8 cellular contexts compared by ENCODE assay signal in the genomic region with DNA sequence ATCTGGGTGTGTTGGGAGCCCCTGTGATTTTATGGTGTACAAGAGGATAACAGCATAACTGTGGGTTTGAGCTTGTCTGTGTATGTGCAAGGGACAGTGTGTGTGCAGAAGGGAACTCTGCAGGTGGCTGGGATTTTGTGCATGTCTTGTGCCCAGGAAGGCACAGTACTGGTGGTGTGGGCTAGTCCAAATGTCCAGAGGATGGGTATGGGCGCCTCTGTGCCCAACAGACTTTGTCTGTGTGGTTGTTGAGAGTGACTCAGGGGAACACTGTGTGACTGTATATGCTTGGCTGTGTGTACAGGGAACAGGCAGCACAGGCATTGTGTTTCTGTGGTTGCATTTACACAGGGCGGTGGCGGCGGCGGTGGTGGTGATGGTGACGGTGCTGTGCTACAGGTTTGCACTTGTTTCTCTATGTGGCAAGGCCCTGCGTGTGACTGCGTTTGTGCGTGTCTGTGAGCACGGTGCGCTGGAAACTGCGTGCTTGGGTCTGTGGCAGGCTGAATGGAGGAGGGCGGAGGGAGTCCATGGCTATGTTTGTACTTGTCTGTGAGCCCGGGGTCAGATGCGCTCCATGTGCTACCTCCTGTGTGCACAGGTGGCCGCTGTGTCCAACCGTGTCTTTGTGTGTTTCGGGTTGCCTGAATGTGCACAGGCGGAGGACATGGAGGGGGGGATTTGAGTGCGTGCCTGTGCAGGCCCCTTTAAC. TPM values are rescaled to one million over a fixed set of nuclear protein-coding genes. Genes with fewer than 3 reads are reported as not detected.
DNase-seq lines count a peak whose midpoint lies in the region; ATAC-seq and TF ChIP-seq lines count a peak whose summit lies in the region.

No MANE protein-coding gene starts in this region.

- peaks cover 9 to 11% of the 10 kb centered on the region in 2 donors for H3K36me3 Mint-ChIP-seq in activated naive CD4-positive, alpha-beta T cell treated with anti-CD3 and anti-CD28 coated beads, Interleukin-2, amount 50 U/mL, for 72 hours
- H3K36me3 Mint-ChIP-seq in stimulated activated naive CD8-positive, alpha-beta T cell treated with anti-CD3 and anti-CD28 coated beads, Interleukin-15, Interleukin-2, amounts not matched to agents 100 ng/mL and 50 ng/mL, for 24 hours (ENCODE audit: low read depth) = no peaks in the 10 kb centered on the region
- H3K36me3 Mint-ChIP-seq in Calu3 (ENCODE audit: insufficient read depth, unreplicated experiment) = no peaks in the 10 kb centered on the region

- ATAC-seq in activated naive CD4-positive, alpha-beta T cell treated with anti-CD3 and anti-CD28 coated beads, Interleukin-2, amount 50 U/mL, for 72 hours = peak; percentile 56 to 75
- no peak for ATAC-seq in GM21717 (IDR thresholded peaks at IDR 0.05; ENCODE audit: unreplicated experiment)
- ATAC-seq in omental fat pad (ENCODE audit: low FRiP score) = no peak

- no peak overlapping the region for H3K27ac ChIP-seq in mesendoderm (ENCODE audit: low read depth, low read length)

- peaks cover 81% of the 10 kb centered on the region for H3K4me1 Mint-ChIP-seq in stimulated activated naive CD8-positive, alpha-beta T cell treated with anti-CD3 and anti-CD28 coated beads, Interleukin-15, Interleukin-2, amounts not matched to agents 100 ng/mL and 50 ng/mL, for 24 hours (ENCODE audit: low read depth)
- H3K4me1 Mint-ChIP-seq in Calu3 (ENCODE audit: low read depth, unreplicated experiment) = peaks cover 23% of the 10 kb centered on the region

- no peak overlapping the region for H3K4me3 ChIP-seq in mesendoderm (ENCODE audit: low read length)

- no peak overlapping the region for H2BK120ac ChIP-seq in mesendoderm (ENCODE audit: low read depth, low read length)

- peak overlapping the region; percentile 92 to 95 for H3K27ac Mint-ChIP-seq in activated naive CD4-positive, alpha-beta T cell treated with anti-CD3 and anti-CD28 coated beads, Interleukin-2, amount 50 U/mL, for 72 hours
- H3K27ac Mint-ChIP-seq in stimulated activated naive CD8-positive, alpha-beta T cell treated with anti-CD3 and anti-CD28 coated beads, Interleukin-15, Interleukin-2, amounts not matched to agents 100 ng/mL and 50 ng/mL, for 24 hours = peak overlapping the region; percentile 98
- no peak overlapping the region for H3K27ac Mint-ChIP-seq in Calu3 (ENCODE audit: unreplicated experiment)

- no TSS peak for BruUV-seq in Calu3 (replicated peaks; lab: Mats Ljungman, UMichigan)

- no peak overlapping the region for H2BK15ac ChIP-seq in mesendoderm (replicated peaks; ENCODE audit: low read depth)

- intact Hi-C loops in Calu3 (cut with micrococcal nuclease; ENCODE audit: unreplicated experiment) = no loop called here

- TF ChIP-seq CTCF in omental fat pad (IDR thresholded peaks at IDR 0.05) (no peak), Calu3 (IDR thresholded peaks at IDR 0.05; ENCODE audit: unreplicated experiment) (no peak)

- no peak overlapping the region for H3K4me2 ChIP-seq in mesendoderm (ENCODE audit: low read length)

- no peak overlapping the region for H2AK5ac ChIP-seq in mesendoderm (ENCODE audit: low read length)

- CTCF ChIA-PET in Calu3 (lab: Charles Lee) = interaction anchor here (1.0 kb wide), 1 partner anchor 35 kb away, joined by 3 read pairs; no protein-coding TSS in a partner anchor

- no peaks in the 10 kb centered on the region for H3K27me3 ChIP-seq in mesendoderm (ENCODE audit: insufficient read depth, low read length, poor library complexity)

- no peaks in the 10 kb centered on the region for H3K79me1 ChIP-seq in mesendoderm (ENCODE audit: low read length)

- H3K18ac ChIP-seq in mesendoderm (ENCODE audit: low read length) = no peak overlapping the region

- H3K23ac ChIP-seq in mesendoderm (ENCODE audit: low read length) = no peak overlapping the region

- no peaks in the 10 kb centered on the region for H3K27me3 Mint-ChIP-seq in stimulated activated naive CD8-positive, alpha-beta T cell treated with anti-CD3 and anti-CD28 coated beads, Interleukin-15, Interleukin-2, amounts not matched to agents 100 ng/mL and 50 ng/mL, for 24 hours
- no peaks in the 10 kb centered on the region for H3K27me3 Mint-ChIP-seq in Calu3 (ENCODE audit: unreplicated experiment)

- no peak overlapping the region for H2BK5ac ChIP-seq in mesendoderm (ENCODE audit: low read length)

- H4K8ac ChIP-seq in mesendoderm (ENCODE audit: low read depth, low read length) = no peak overlapping the region

- no peaks in the 10 kb centered on the region for H3K9me3 Mint-ChIP-seq in activated naive CD4-positive, alpha-beta T cell treated with anti-CD3 and anti-CD28 coated beads, Interleukin-2, amount 50 U/mL, for 72 hours
- no peaks in the 10 kb centered on the region for H3K9me3 Mint-ChIP-seq in stimulated activated naive CD8-positive, alpha-beta T cell treated with anti-CD3 and anti-CD28 coated beads, Interleukin-15, Interleukin-2, amounts not matched to agents 100 ng/mL and 50 ng/mL, for 24 hours
- H3K9me3 Mint-ChIP-seq in Calu3 (ENCODE audit: low read depth, unreplicated experiment) = no peaks in the 10 kb centered on the region

- no peak overlapping the region for H4K5ac ChIP-seq in mesendoderm (ENCODE audit: low read length)

- no peaks in the 10 kb centered on the region for H3K36me3 ChIP-seq in mesendoderm (ENCODE audit: control insufficient read depth, insufficient read depth, low read length)

- DNase-seq in DMS153 (lab: John Stamatoyannopoulos, UW) (peak; percentile 73), SHP77 treated with DMSO at 0.1 percent for 48 hours (lab: John Stamatoyannopoulos, UW) (peak; percentile 63), mesendoderm (no peak), omental fat pad (ENCODE audit: low spot score) (no peak), Calu3 (no peak)
- peak; percentile 65 to 81 for DNase-seq in activated naive CD4-positive, alpha-beta T cell treated with anti-CD3 and anti-CD28 coated beads, Interleukin-2, amount 50 U/mL, for 72 hours (ENCODE audit: low spot score in 2 of 2)

- no peak overlapping the region for H3K4ac ChIP-seq in mesendoderm (ENCODE audit: low read depth, low read length)

- peak overlapping the region; percentile 74 for H3K56ac ChIP-seq in mesendoderm (ENCODE audit: low read length)

- H3K79me2 ChIP-seq in mesendoderm (ENCODE audit: control insufficient read depth, insufficient read depth, low read length) = no peaks in the 10 kb centered on the region

- H3K4me1 ChIP-seq in mesendoderm (ENCODE audit: control insufficient read depth, low read depth, low read length) = peaks cover 19% of the 10 kb centered on the region

- H3K9ac ChIP-seq in mesendoderm (ENCODE audit: low read length) = peak overlapping the region; percentile 28

- WGBS in mesendoderm (ENCODE audit: extremely low coverage, insufficient coverage, low lambda C conversion rate) = no CpG with 5 or more reads among the region's 20 CpGs

- peak overlapping the region; percentile 84 for H3K4me3 Mint-ChIP-seq in stimulated activated naive CD8-positive, alpha-beta T cell treated with anti-CD3 and anti-CD28 coated beads, Interleukin-15, Interleukin-2, amounts not matched to agents 100 ng/mL and 50 ng/mL, for 24 hours
- H3K4me3 Mint-ChIP-seq in Calu3 (ENCODE audit: low read depth, unreplicated experiment) = no peak overlapping the region

RNA-seq across cellular contexts. Expression of a gene that starts 32.3 kb away (rescaled TPM):
- total RNA-seq in activated naive CD4-positive, alpha-beta T cell treated with anti-CD3 and anti-CD28 coated beads, Interleukin-2, amount 50 U/mL, for 72 hours = 100 to 1,000 TPM in 1 of 2 donors, 10 to 100 TPM in 1; 97.8 to 116 TPM
- 45.4 TPM for polyA plus RNA-seq in mesendoderm (2013, experiment 1 of 2)
- polyA plus RNA-seq in mesendoderm (2013, experiment 2 of 2) = 46.2 TPM
- 10 to 100 TPM; 43.4 to 87.8 (median 60.5) TPM for total RNA-seq in omental fat pad
- total RNA-seq in Calu3 (2022) = 79.5 and 84.2 TPM in 2 replicates

Comparison
In these comparisons a context has a peak if more than half of its experiments do, and no peak if none do; other contexts are left out.
1. DNase-seq: peak in DMS153 (single experiment), SHP77 treated with DMSO at 0.1 percent for 48 hours (single experiment) and activated naive CD4-positive, alpha-beta T cell treated with anti-CD3 and anti-CD28 coated beads, Interleukin-2, amount 50 U/mL, for 72 hours (2 of 2); none in mesendoderm (single experiment), omental fat pad (single experiment) and Calu3 (single experiment).
2. ATAC-seq: peak in activated naive CD4-positive, alpha-beta T cell treated with anti-CD3 and anti-CD28 coated beads, Interleukin-2, amount 50 U/mL, for 72 hours (2 of 2); none in GM21717 (single experiment) and omental fat pad (single experiment).